ENCODE assay signal across 8 cellular contexts in genomic region chr5:112923148-112923917, GRCh38. TPM values are rescaled to one million over a fixed set of nuclear protein-coding genes. Genes with fewer than 3 reads are reported as not detected.
DNase-seq lines count a peak whose midpoint lies in the region; ATAC-seq and TF ChIP-seq lines count a peak whose summit lies in the region.

No MANE protein-coding gene starts in this region.

- H3K36me3 Mint-ChIP-seq in activated T-helper 17 cell treated with anti-CD3 and anti-CD28 coated beads, Interleukin-2, amount 50 U/mL, for 72 hours (ENCODE audit: low read depth), result peaks cover 27% of the 10 kb centered on the region
- peaks cover 4% of the 10 kb centered on the region for H3K36me3 Mint-ChIP-seq in neural crest cell (ENCODE audit: low read depth)

- no peaks in the 10 kb centered on the region for H3K27me3 Mint-ChIP-seq in activated T-helper 17 cell treated with anti-CD3 and anti-CD28 coated beads, Interleukin-2, amount 50 U/mL, for 72 hours
- H3K27me3 Mint-ChIP-seq in neural crest cell (ENCODE audit: low read depth), result peaks cover 9% of the 10 kb centered on the region

- peak overlapping the region; percentile 33 for H3K4me3 ChIP-seq in GM12865 (ENCODE audit: low read depth, low read length)

- H3K27ac ChIP-seq in foreskin keratinocyte, result no peak overlapping the region

- peaks cover 10% of the 10 kb centered on the region for H3K4me1 ChIP-seq in foreskin keratinocyte

- peak; percentile 46 for ATAC-seq in GM21390 (IDR thresholded peaks at IDR 0.05; ENCODE audit: unreplicated experiment)
- peak; percentile 51 for ATAC-seq in HG03571 (IDR thresholded peaks at IDR 0.05; ENCODE audit: unreplicated experiment)
- no peak for ATAC-seq in activated T-helper 17 cell treated with anti-CD3 and anti-CD28 coated beads, Interleukin-2, amount 50 U/mL, for 72 hours (replicated peaks)
- ATAC-seq in foreskin keratinocyte, result no peak
- no peak for ATAC-seq in left ventricle myocardium superior

- TF ChIP-seq CTCF in GM12865 (IDR thresholded peaks at IDR 0.05; ENCODE audit: insufficient read depth, low read depth, low read length, missing control alignments) (no peak), neural crest cell (conservative IDR thresholded peaks at IDR 0.05) (no peak), foreskin keratinocyte (conservative IDR thresholded peaks at IDR 0.05) (no peak)

- intact Hi-C loops in left ventricle myocardium superior (cut with micrococcal nuclease), result no loop called here

- DNase-seq in GM12865 (ENCODE audit: low read depth) (peak; percentile 89), neural crest cell (ENCODE audit: low read depth, low spot score) (no peak), NCI-H774 (lab: John Stamatoyannopoulos, UW) (no peak), foreskin keratinocyte (no peak), left ventricle myocardium superior (no peak)

- peak overlapping the region; percentile 76 for H3K4me3 Mint-ChIP-seq in activated T-helper 17 cell treated with anti-CD3 and anti-CD28 coated beads, Interleukin-2, amount 50 U/mL, for 72 hours
- H3K4me3 Mint-ChIP-seq in neural crest cell, result peak overlapping the region; percentile 98

- H3K27me3 ChIP-seq in foreskin keratinocyte, result peaks cover 5% of the 10 kb centered on the region

- peaks cover 33% of the 10 kb centered on the region for H3K4me1 Mint-ChIP-seq in activated T-helper 17 cell treated with anti-CD3 and anti-CD28 coated beads, Interleukin-2, amount 50 U/mL, for 72 hours
- peaks cover 22% of the 10 kb centered on the region for H3K4me1 Mint-ChIP-seq in neural crest cell

- H3K27ac Mint-ChIP-seq in activated T-helper 17 cell treated with anti-CD3 and anti-CD28 coated beads, Interleukin-2, amount 50 U/mL, for 72 hours, result peak overlapping the region; percentile 60
- H3K27ac Mint-ChIP-seq in neural crest cell (ENCODE audit: unreplicated experiment), result no peak overlapping the region

- H3K9me3 Mint-ChIP-seq in activated T-helper 17 cell treated with anti-CD3 and anti-CD28 coated beads, Interleukin-2, amount 50 U/mL, for 72 hours, result no peaks in the 10 kb centered on the region
- H3K9me3 Mint-ChIP-seq in neural crest cell, result no peaks in the 10 kb centered on the region

RNA-seq across cellular contexts. Expression of gene REEP5, which starts 1.3 kb away (rescaled TPM):
- total RNA-seq in activated T-helper 17 cell treated with anti-CD3 and anti-CD28 coated beads, Interleukin-2, amount 50 U/mL, for 72 hours, result 10 to 100 TPM; 42.3 to 80.3 TPM
- total RNA-seq in neural crest cell, result 25.8 and 28.6 TPM in 2 replicates
- total RNA-seq in foreskin keratinocyte, result 56.1 and 56.4 TPM in 2 replicates
- 116 and 123 TPM in 2 replicates for polyA plus RNA-seq in foreskin keratinocyte
- 145 TPM for total RNA-seq in left ventricle myocardium superior

RNA-seq across cellular contexts. Expression of gene DCP2, which starts 53.3 kb away (rescaled TPM):
- 10 to 100 TPM; 66.6 to 88.0 TPM for total RNA-seq in activated T-helper 17 cell treated with anti-CD3 and anti-CD28 coated beads, Interleukin-2, amount 50 U/mL, for 72 hours
- 96.1 and 96.8 TPM in 2 replicates for total RNA-seq in neural crest cell
- total RNA-seq in foreskin keratinocyte, result 19.2 and 21.2 TPM in 2 replicates
- polyA plus RNA-seq in foreskin keratinocyte, result 8.4 and 10.9 TPM in 2 replicates
- 18.8 TPM for total RNA-seq in left ventricle myocardium superior

Comparison
In these comparisons a context has a peak if more than half of its experiments do, and no peak if none do; other contexts are left out.
1. ATAC-seq: peak in GM21390 (single experiment) and HG03571 (single experiment); none in activated T-helper 17 cell treated with anti-CD3 and anti-CD28 coated beads, Interleukin-2, amount 50 U/mL, for 72 hours (single experiment), foreskin keratinocyte (single experiment) and left ventricle myocardium superior (single experiment).